In the genomic region with DNA sequence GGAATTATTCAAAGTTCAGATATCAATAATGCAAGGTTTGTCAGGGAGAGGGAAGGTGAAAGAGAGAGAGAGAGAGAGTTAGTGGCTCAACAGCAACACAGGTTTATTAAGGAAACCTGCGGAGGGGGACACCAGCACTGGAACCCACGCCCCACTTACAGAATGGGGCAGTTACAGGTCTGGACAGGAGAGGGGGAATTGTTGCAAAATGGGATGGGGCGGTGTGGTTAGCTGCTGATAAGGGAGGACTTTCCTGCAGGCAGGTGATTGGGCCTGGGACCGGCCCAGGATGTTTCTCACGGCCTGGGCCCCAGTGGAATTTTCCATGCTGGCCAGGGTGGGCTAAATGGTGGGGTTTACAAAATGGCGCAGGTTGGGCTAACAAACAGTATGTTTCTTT, we compare ENCODE assay signal across 1 cellular context.
TF ChIP-seq lines count a peak whose summit lies in the region.

No MANE protein-coding gene starts in this region.

TF ChIP-seq in WTC11, 78 proteins besides CTCF, POLR2A, EP300 and RAD21 (continued from another document):
- TF ChIP-seq, protein P1, sequence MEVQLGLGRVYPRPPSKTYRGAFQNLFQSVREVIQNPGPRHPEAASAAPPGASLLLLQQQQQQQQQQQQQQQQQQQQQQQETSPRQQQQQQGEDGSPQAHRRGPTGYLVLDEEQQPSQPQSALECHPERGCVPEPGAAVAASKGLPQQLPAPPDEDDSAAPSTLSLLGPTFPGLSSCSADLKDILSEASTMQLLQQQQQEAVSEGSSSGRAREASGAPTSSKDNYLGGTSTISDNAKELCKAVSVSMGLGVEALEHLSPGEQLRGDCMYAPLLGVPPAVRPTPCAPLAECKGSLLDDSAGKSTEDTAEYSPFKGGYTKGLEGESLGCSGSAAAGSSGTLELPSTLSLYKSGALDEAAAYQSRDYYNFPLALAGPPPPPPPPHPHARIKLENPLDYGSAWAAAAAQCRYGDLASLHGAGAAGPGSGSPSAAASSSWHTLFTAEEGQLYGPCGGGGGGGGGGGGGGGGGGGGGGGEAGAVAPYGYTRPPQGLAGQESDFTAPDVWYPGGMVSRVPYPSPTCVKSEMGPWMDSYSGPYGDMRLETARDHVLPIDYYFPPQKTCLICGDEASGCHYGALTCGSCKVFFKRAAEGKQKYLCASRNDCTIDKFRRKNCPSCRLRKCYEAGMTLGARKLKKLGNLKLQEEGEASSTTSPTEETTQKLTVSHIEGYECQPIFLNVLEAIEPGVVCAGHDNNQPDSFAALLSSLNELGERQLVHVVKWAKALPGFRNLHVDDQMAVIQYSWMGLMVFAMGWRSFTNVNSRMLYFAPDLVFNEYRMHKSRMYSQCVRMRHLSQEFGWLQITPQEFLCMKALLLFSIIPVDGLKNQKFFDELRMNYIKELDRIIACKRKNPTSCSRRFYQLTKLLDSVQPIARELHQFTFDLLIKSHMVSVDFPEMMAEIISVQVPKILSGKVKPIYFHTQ (CRISPR knock-in tag; IDR thresholded peaks at IDR 0.05) = peak; percentile 62; the same call in 1 of the 2 replicates
- TF ChIP-seq ZNF396 (CRISPR knock-in tag; IDR thresholded peaks at IDR 0.05; ENCODE audit: borderline replicate concordance) = no peak
- TF ChIP-seq, protein P2, sequence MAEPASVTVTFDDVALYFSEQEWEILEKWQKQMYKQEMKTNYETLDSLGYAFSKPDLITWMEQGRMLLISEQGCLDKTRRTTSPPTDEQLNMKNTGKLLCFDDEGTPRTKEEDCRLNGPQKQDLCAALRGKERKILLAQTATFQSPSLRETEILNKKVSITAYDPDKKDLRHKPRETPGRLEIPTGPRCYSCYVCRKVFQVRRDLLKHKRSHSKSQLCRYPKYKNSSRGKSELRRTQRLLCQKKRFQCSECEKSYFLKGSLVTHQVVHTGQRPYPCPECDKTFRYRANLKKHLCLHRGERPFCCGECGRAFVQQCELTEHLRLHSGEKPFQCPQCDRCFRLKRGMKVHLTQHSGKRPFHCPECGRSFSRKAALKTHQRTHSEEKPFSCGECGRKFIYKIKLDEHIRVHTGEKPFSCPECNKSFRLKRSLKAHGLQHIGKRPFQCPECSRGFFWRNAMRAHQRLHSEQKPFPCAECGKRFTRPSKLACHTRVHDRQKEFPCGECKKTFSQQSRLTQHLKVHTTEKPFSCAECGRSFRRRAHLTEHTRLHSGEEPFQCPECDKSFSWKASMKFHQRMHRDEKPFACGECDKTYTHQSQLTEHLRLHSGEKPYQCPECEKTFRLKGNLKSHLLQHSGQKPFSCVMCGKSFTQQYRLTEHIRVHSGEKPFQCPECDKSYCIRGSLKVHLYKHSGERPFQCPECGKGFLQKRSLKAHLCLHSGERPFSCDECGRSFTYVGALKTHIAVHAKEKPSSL (CRISPR knock-in tag; conservative IDR thresholded peaks at IDR 0.05) = peak; percentile 83; the same call in 1 of the 2 replicates
- TF ChIP-seq KAT7 (CRISPR knock-in tag; IDR thresholded peaks at IDR 0.05; ENCODE audit: borderline replicate concordance) = no peak
- TF ChIP-seq, protein P3, sequence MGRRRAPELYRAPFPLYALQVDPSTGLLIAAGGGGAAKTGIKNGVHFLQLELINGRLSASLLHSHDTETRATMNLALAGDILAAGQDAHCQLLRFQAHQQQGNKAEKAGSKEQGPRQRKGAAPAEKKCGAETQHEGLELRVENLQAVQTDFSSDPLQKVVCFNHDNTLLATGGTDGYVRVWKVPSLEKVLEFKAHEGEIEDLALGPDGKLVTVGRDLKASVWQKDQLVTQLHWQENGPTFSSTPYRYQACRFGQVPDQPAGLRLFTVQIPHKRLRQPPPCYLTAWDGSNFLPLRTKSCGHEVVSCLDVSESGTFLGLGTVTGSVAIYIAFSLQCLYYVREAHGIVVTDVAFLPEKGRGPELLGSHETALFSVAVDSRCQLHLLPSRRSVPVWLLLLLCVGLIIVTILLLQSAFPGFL (CRISPR knock-in tag; IDR thresholded peaks at IDR 0.05; ENCODE audit: borderline replicate concordance) = no peak
- no peak for TF ChIP-seq GRHL2 (CRISPR knock-in tag; IDR thresholded peaks at IDR 0.05; ENCODE audit: insufficient replicate concordance, severe bottlenecking)
- no peak for TF ChIP-seq ELF4 (CRISPR knock-in tag; IDR thresholded peaks at IDR 0.05; ENCODE audit: low read depth)
- TF ChIP-seq, protein P4, sequence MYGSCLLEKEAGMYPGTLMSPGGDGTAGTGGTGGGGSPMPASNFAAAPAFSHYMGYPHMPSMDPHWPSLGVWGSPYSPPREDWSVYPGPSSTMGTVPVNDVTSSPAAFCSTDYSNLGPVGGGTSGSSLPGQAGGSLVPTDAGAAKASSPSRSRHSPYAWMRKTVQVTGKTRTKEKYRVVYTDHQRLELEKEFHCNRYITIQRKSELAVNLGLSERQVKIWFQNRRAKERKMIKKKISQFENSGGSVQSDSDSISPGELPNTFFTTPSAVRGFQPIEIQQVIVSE (CRISPR knock-in tag; IDR thresholded peaks at IDR 0.05; ENCODE audit: borderline replicate concordance) = no peak
- TF ChIP-seq, protein P5, sequence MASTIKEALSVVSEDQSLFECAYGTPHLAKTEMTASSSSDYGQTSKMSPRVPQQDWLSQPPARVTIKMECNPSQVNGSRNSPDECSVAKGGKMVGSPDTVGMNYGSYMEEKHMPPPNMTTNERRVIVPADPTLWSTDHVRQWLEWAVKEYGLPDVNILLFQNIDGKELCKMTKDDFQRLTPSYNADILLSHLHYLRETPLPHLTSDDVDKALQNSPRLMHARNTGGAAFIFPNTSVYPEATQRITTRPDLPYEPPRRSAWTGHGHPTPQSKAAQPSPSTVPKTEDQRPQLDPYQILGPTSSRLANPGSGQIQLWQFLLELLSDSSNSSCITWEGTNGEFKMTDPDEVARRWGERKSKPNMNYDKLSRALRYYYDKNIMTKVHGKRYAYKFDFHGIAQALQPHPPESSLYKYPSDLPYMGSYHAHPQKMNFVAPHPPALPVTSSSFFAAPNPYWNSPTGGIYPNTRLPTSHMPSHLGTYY (CRISPR knock-in tag; IDR thresholded peaks at IDR 0.05) = peak; percentile 51; the same call in 1 of the 2 replicates
- TF ChIP-seq NFYB (CRISPR knock-in tag; conservative IDR thresholded peaks at IDR 0.05; ENCODE audit: low read depth) = no peak
- no peak for TF ChIP-seq GABPB1 (CRISPR knock-in tag; IDR thresholded peaks at IDR 0.05)
- TF ChIP-seq ZNF138 (CRISPR knock-in tag; conservative IDR thresholded peaks at IDR 0.05) = 0 out of 2 replicates have a peak, but pooled peaks have one; percentile 16
- TF ChIP-seq, protein P6, sequence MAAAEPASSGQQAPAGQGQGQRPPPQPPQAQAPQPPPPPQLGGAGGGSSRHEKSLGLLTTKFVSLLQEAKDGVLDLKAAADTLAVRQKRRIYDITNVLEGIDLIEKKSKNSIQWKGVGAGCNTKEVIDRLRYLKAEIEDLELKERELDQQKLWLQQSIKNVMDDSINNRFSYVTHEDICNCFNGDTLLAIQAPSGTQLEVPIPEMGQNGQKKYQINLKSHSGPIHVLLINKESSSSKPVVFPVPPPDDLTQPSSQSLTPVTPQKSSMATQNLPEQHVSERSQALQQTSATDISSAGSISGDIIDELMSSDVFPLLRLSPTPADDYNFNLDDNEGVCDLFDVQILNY (CRISPR knock-in tag; IDR thresholded peaks at IDR 0.05) = no peak
- TF ChIP-seq, protein P7, sequence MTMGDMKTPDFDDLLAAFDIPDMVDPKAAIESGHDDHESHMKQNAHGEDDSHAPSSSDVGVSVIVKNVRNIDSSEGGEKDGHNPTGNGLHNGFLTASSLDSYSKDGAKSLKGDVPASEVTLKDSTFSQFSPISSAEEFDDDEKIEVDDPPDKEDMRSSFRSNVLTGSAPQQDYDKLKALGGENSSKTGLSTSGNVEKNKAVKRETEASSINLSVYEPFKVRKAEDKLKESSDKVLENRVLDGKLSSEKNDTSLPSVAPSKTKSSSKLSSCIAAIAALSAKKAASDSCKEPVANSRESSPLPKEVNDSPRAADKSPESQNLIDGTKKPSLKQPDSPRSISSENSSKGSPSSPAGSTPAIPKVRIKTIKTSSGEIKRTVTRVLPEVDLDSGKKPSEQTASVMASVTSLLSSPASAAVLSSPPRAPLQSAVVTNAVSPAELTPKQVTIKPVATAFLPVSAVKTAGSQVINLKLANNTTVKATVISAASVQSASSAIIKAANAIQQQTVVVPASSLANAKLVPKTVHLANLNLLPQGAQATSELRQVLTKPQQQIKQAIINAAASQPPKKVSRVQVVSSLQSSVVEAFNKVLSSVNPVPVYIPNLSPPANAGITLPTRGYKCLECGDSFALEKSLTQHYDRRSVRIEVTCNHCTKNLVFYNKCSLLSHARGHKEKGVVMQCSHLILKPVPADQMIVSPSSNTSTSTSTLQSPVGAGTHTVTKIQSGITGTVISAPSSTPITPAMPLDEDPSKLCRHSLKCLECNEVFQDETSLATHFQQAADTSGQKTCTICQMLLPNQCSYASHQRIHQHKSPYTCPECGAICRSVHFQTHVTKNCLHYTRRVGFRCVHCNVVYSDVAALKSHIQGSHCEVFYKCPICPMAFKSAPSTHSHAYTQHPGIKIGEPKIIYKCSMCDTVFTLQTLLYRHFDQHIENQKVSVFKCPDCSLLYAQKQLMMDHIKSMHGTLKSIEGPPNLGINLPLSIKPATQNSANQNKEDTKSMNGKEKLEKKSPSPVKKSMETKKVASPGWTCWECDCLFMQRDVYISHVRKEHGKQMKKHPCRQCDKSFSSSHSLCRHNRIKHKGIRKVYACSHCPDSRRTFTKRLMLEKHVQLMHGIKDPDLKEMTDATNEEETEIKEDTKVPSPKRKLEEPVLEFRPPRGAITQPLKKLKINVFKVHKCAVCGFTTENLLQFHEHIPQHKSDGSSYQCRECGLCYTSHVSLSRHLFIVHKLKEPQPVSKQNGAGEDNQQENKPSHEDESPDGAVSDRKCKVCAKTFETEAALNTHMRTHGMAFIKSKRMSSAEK (CRISPR knock-in tag; IDR thresholded peaks at IDR 0.05; ENCODE audit: borderline replicate concordance) = 0 out of 2 replicates have a peak, but pooled peaks have one; percentile 19
- TF ChIP-seq FOXP1 (CRISPR knock-in tag; IDR thresholded peaks at IDR 0.05; ENCODE audit: borderline replicate concordance) = no peak
- TF ChIP-seq ZNF416 (CRISPR knock-in tag; IDR thresholded peaks at IDR 0.05) = peak; percentile 90
- TF ChIP-seq ESRRA (CRISPR knock-in tag; IDR thresholded peaks at IDR 0.05; ENCODE audit: borderline replicate concordance) = 0 out of 2 replicates have a peak, but pooled peaks have one; percentile 56
- TF ChIP-seq NFATC4 (CRISPR knock-in tag; IDR thresholded peaks at IDR 0.05) = peak; percentile 22; the same call in 1 of the 2 replicates
- TF ChIP-seq NR1H2 (CRISPR knock-in tag; IDR thresholded peaks at IDR 0.05) = no peak
- peak; percentile 64 for TF ChIP-seq EMX1 (CRISPR knock-in tag; IDR thresholded peaks at IDR 0.05)
- no peak for TF ChIP-seq ZNF423 (CRISPR knock-in tag; IDR thresholded peaks at IDR 0.05)
